In the genomic region with DNA sequence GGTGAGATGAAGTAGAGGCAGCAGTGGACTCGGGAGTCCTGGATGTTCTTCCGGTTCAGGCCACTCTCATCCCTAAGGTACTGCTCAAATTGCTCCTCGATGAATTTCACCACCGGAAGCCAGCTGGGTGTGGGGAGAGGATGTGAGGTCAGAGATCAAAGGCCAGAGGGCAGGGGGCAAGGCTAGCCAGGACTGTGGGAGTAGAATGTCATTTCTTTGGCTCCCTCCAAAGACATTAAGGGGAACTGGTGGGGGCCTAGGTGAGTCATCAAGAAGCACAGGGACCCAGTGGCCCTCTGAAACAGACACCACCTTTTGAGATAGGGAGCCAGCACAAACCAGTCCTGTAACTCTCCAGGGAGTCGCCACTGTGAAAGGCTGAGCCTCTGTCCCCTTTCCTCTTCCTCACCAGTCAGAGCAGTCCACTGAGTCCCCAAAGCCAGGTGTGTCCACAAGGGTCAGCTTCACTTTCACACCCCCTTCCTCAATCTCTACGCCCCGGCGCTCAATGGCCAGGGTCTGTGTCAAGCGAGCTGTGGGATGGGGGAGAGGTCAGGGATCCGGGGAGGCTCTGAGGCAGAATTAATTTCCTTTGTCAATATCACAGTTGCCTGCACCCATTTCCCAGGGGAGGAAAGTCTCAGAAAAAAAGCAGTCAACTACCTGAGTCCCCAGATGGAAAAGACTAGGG, we compare ENCODE assay signal across 1 cellular context.
TF ChIP-seq lines count a peak whose summit lies in the region.

No MANE protein-coding gene starts in this region.

TF ChIP-seq in K562, 482 proteins besides CTCF, POLR2A, EP300 and RAD21 (continued from another document and continues in another):
- TF ChIP-seq ZNF407 (IDR thresholded peaks at IDR 0.05; ENCODE audit: low read depth) (no peak), ESRRB (CRISPR knock-in tag; IDR thresholded peaks at IDR 0.05; ENCODE audit: borderline replicate concordance) (no peak), PHF8 (IDR thresholded peaks at IDR 0.05; ENCODE audit: borderline replicate concordance, low read length) (peak; percentile 33; the same call in 1 of the 2 replicates), ZNF507 (tag; conservative IDR thresholded peaks at IDR 0.05) (no peak), HBP1 (CRISPR knock-in tag; IDR thresholded peaks at IDR 0.05) (no peak), ESRRA (IDR thresholded peaks at IDR 0.05; ENCODE audit: borderline replicate concordance, low read depth) (no peak), PHF20 (IDR thresholded peaks at IDR 0.05; ENCODE audit: partially characterized antibody) (peak; percentile 51), YY1 (IDR thresholded peaks at IDR 0.05; ENCODE audit: borderline replicate concordance in 1 of 3, control insufficient read depth in 1 of 3, extremely low read depth in 1 of 3, insufficient read depth in 3 of 3, insufficient read length in 1 of 3, insufficient replicate concordance in 2 of 3, low read depth in 1 of 3, low read length in 2 of 3) (peak in 1 of 3 experiments; percentile 43), ATF7 (IDR thresholded peaks at IDR 0.05) (peak; percentile 61; the same call in 1 of the 2 replicates), NCOR1 (IDR thresholded peaks at IDR 0.05) (peak; percentile 59), FOS (IDR thresholded peaks at IDR 0.05; ENCODE audit: extremely low read depth, insufficient read length) (peak; percentile 47), NR2F6 (CRISPR knock-in tag; IDR thresholded peaks at IDR 0.05) (no peak), L3MBTL2 (IDR thresholded peaks at IDR 0.05) (no peak), KAT7 (CRISPR knock-in tag; IDR thresholded peaks at IDR 0.05; ENCODE audit: borderline replicate concordance) (no peak), ZNF263 (CRISPR knock-in tag; IDR thresholded peaks at IDR 0.05; ENCODE audit: borderline replicate concordance) (no peak), SRF (CRISPR knock-in tag; IDR thresholded peaks at IDR 0.05) (no peak), ZNF23 (CRISPR knock-in tag; IDR thresholded peaks at IDR 0.05) (no peak), TBP (optimal IDR thresholded peaks at IDR 0.05; ENCODE audit: low read depth, low read length) (peak; percentile 74), SAFB2 (IDR thresholded peaks at IDR 0.05; ENCODE audit: borderline replicate concordance, low read depth, low read length, severe bottlenecking) (no peak), HCFC1 (IDR thresholded peaks at IDR 0.05; ENCODE audit: low read depth, low read length) (peak; percentile 61), SUPT5H (IDR thresholded peaks at IDR 0.05) (peak; percentile 62), MBD2 (IDR thresholded peaks at IDR 0.05; ENCODE audit: borderline replicate concordance, low read depth) (0 out of 2 replicates have a peak, but pooled peaks have one; percentile 44), NEUROD1 (IDR thresholded peaks at IDR 0.05; ENCODE audit: borderline replicate concordance, low read depth, low read length, partially characterized antibody) (peak; percentile 63), RHOXF2B (CRISPR knock-in tag; conservative IDR thresholded peaks at IDR 0.05) (no peak), ZNF696 (CRISPR knock-in tag; conservative IDR thresholded peaks at IDR 0.05) (no peak), RNF2 (IDR thresholded peaks at IDR 0.05) (peak; percentile 75), CBX8 (IDR thresholded peaks at IDR 0.05; ENCODE audit: borderline replicate concordance, extremely low read depth, low read depth, low read length, poor library complexity, severe bottlenecking) (no peak), NCOA1 (IDR thresholded peaks at IDR 0.05; ENCODE audit: low read depth) (0 out of 2 replicates have a peak, but pooled peaks have one; percentile 24), JUND (IDR thresholded peaks at IDR 0.05; ENCODE audit: borderline replicate concordance, low read depth, low read length) (peak; percentile 97), JUND (tag; IDR thresholded peaks at IDR 0.05; ENCODE audit: borderline replicate concordance, low read depth, low read length) (peak; percentile 93; the same call in 2 of the 3 replicates), SMARCE1 (IDR thresholded peaks at IDR 0.05) (peak; percentile 83), ZKSCAN8 (CRISPR knock-in tag; IDR thresholded peaks at IDR 0.05) (no peak), HNRNPLL (IDR thresholded peaks at IDR 0.05; ENCODE audit: low read depth, low read length, poor library complexity, severe bottlenecking) (peak; percentile 13), CCNT2 (IDR thresholded peaks at IDR 0.05; ENCODE audit: borderline replicate concordance, extremely low read depth, insufficient read length, low read depth, low read length) (peak; percentile 43), NUFIP1 (IDR thresholded peaks at IDR 0.05; ENCODE audit: partially characterized antibody) (no peak), NFE2 (IDR thresholded peaks at IDR 0.05; ENCODE audit: low read depth) (peak; percentile 77), DPF2 (IDR thresholded peaks at IDR 0.05) (peak; percentile 91), ADNP (tag; IDR thresholded peaks at IDR 0.05) (no peak)
- TF ChIP-seq, protein P1, sequence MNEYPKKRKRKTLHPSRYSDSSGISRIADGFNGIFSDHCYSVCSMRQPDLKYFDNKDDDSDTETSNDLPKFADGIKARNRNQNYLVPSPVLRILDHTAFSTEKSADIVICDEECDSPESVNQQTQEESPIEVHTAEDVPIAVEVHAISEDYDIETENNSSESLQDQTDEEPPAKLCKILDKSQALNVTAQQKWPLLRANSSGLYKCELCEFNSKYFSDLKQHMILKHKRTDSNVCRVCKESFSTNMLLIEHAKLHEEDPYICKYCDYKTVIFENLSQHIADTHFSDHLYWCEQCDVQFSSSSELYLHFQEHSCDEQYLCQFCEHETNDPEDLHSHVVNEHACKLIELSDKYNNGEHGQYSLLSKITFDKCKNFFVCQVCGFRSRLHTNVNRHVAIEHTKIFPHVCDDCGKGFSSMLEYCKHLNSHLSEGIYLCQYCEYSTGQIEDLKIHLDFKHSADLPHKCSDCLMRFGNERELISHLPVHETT (CRISPR knock-in tag; conservative IDR thresholded peaks at IDR 0.05 in 1 of 2, IDR thresholded peaks at IDR 0.05 in 1 of 2): peak in 1 of 2 experiments; percentile 63; a peak in 1 of 4 replicates
- TF ChIP-seq, protein P2, sequence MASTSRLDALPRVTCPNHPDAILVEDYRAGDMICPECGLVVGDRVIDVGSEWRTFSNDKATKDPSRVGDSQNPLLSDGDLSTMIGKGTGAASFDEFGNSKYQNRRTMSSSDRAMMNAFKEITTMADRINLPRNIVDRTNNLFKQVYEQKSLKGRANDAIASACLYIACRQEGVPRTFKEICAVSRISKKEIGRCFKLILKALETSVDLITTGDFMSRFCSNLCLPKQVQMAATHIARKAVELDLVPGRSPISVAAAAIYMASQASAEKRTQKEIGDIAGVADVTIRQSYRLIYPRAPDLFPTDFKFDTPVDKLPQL (IDR thresholded peaks at IDR 0.05; ENCODE audit: extremely low read depth, insufficient read length): peak; percentile 36
- TF ChIP-seq, protein P3, sequence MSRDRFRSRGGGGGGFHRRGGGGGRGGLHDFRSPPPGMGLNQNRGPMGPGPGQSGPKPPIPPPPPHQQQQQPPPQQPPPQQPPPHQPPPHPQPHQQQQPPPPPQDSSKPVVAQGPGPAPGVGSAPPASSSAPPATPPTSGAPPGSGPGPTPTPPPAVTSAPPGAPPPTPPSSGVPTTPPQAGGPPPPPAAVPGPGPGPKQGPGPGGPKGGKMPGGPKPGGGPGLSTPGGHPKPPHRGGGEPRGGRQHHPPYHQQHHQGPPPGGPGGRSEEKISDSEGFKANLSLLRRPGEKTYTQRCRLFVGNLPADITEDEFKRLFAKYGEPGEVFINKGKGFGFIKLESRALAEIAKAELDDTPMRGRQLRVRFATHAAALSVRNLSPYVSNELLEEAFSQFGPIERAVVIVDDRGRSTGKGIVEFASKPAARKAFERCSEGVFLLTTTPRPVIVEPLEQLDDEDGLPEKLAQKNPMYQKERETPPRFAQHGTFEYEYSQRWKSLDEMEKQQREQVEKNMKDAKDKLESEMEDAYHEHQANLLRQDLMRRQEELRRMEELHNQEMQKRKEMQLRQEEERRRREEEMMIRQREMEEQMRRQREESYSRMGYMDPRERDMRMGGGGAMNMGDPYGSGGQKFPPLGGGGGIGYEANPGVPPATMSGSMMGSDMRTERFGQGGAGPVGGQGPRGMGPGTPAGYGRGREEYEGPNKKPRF (IDR thresholded peaks at IDR 0.05; ENCODE audit: low read depth, low read length): no peak
- TF ChIP-seq, protein P4, sequence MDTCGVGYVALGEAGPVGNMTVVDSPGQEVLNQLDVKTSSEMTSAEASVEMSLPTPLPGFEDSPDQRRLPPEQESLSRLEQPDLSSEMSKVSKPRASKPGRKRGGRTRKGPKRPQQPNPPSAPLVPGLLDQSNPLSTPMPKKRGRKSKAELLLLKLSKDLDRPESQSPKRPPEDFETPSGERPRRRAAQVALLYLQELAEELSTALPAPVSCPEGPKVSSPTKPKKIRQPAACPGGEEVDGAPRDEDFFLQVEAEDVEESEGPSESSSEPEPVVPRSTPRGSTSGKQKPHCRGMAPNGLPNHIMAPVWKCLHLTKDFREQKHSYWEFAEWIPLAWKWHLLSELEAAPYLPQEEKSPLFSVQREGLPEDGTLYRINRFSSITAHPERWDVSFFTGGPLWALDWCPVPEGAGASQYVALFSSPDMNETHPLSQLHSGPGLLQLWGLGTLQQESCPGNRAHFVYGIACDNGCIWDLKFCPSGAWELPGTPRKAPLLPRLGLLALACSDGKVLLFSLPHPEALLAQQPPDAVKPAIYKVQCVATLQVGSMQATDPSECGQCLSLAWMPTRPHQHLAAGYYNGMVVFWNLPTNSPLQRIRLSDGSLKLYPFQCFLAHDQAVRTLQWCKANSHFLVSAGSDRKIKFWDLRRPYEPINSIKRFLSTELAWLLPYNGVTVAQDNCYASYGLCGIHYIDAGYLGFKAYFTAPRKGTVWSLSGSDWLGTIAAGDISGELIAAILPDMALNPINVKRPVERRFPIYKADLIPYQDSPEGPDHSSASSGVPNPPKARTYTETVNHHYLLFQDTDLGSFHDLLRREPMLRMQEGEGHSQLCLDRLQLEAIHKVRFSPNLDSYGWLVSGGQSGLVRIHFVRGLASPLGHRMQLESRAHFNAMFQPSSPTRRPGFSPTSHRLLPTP (IDR thresholded peaks at IDR 0.05; ENCODE audit: borderline replicate concordance, extremely low read depth, insufficient read length): no peak
